ENCODE assay signal across 8 cellular contexts in genomic region chr12:53054112-53054878, GRCh38. TPM values are rescaled to one million over a fixed set of nuclear protein-coding genes. Genes with fewer than 3 reads are reported as not detected.
A peak's percentile ranks its signal among the peaks of the same experiment; 100 is the strongest.
DNase-seq lines count a peak whose midpoint lies in the region; ATAC-seq and TF ChIP-seq lines count a peak whose summit lies in the region.

No MANE protein-coding gene starts in this region.

- H3K27me3 Mint-ChIP-seq in activated naive CD4-positive, alpha-beta T cell treated with anti-CD3 and anti-CD28 coated beads, Interleukin-2, amount 10 ng/mL, durations not matched to agents 7 days and 5 days, result peaks cover 55% of the 10 kb centered on the region

- TF ChIP-seq CTCF in DOHH2 (IDR thresholded peaks at IDR 0.05; ENCODE audit: low read depth, low read length, poor library complexity, severe bottlenecking), result no peak
- no peak for TF ChIP-seq CTCF in suprapubic skin (IDR thresholded peaks at IDR 0.05)

- peak overlapping the region; percentile 89 for H3K4me3 ChIP-seq in DOHH2 (ENCODE audit: low read length)
- peak overlapping the region; percentile 74 for H3K4me3 ChIP-seq in suprapubic skin

- peaks cover 24% of the 10 kb centered on the region for H3K4me1 Mint-ChIP-seq in activated naive CD4-positive, alpha-beta T cell treated with anti-CD3 and anti-CD28 coated beads, Interleukin-2, amount 10 ng/mL, durations not matched to agents 7 days and 5 days

- H3K79me2 ChIP-seq in DOHH2 (ENCODE audit: control insufficient read depth, low read length), result no peaks in the 10 kb centered on the region

- TF ChIP-seq POLR2A in Raji (IDR thresholded peaks at IDR 0.05; ENCODE audit: insufficient read depth, low read depth, low read length) (peak; percentile 68), suprapubic skin (IDR thresholded peaks at IDR 0.05) (no peak)

- 0 out of 2 replicates have a peak, but pooled peaks cover 3% of the 10 kb centered on the region for H4K20me1 ChIP-seq in DOHH2 (ENCODE audit: control insufficient read depth, insufficient read depth, low read depth, low read length)

- H3K36me3 ChIP-seq in DOHH2 (ENCODE audit: control insufficient read depth, low read length) (no peaks in the 10 kb centered on the region), suprapubic skin (peaks cover 34% of the 10 kb centered on the region)

- peak overlapping the region; percentile 87 for H3K4me2 ChIP-seq in DOHH2 (ENCODE audit: low read length)

- H3K4me1 ChIP-seq in DOHH2 (ENCODE audit: control insufficient read depth, low read length), result peaks cover 9% of the 10 kb centered on the region
- peaks cover 55% of the 10 kb centered on the region for H3K4me1 ChIP-seq in suprapubic skin

- H3F3A ChIP-seq in DOHH2 (ENCODE audit: control insufficient read depth, insufficient read depth), result 0 out of 2 replicates have a peak, but pooled peaks cover 4% of the 10 kb centered on the region

- H3K27ac ChIP-seq in DOHH2 (ENCODE audit: low read depth, low read length) (0 out of 2 replicates have a peak overlapping the region, but pooled peaks have one; percentile 5), suprapubic skin (peak overlapping the region; percentile 99)

- peak overlapping the region; percentile 91 for H3K4me3 Mint-ChIP-seq in activated naive CD4-positive, alpha-beta T cell treated with anti-CD3 and anti-CD28 coated beads, Interleukin-2, amount 10 ng/mL, durations not matched to agents 7 days and 5 days

- TF ChIP-seq EP300 in suprapubic skin (IDR thresholded peaks at IDR 0.05), result no peak

- peak; percentile 84 for ATAC-seq in GM21825 (IDR thresholded peaks at IDR 0.05; ENCODE audit: unreplicated experiment)

- no peaks in the 10 kb centered on the region for H3K9me2 ChIP-seq in DOHH2 (replicated peaks; ENCODE audit: control insufficient read depth, low read length)

- H3K9me3 ChIP-seq in DOHH2 (ENCODE audit: control insufficient read depth, insufficient read depth, low read length) (no peaks in the 10 kb centered on the region), suprapubic skin (no peaks in the 10 kb centered on the region)

- no peaks in the 10 kb centered on the region for H3K36me3 Mint-ChIP-seq in activated naive CD4-positive, alpha-beta T cell treated with anti-CD3 and anti-CD28 coated beads, Interleukin-2, amount 10 ng/mL, durations not matched to agents 7 days and 5 days

- peak overlapping the region; percentile 89 for H3K27ac Mint-ChIP-seq in activated naive CD4-positive, alpha-beta T cell treated with anti-CD3 and anti-CD28 coated beads, Interleukin-2, amount 10 ng/mL, durations not matched to agents 7 days and 5 days

- WGBS in suprapubic skin, result 6% methylated on average over 19 of the region's 48 CpGs

- DNase-seq in M059J (ENCODE audit: low read depth), result peak; percentile 71
- DNase-seq in activated naive CD4-positive, alpha-beta T cell treated with anti-CD3 and anti-CD28 coated beads, Interleukin-2, amount 10 ng/mL, durations not matched to agents 7 days and 5 days, result peak; percentile 96
- peak; percentile 97 for DNase-seq in globus pallidus (ENCODE audit: low spot score)
- DNase-seq in occipital lobe (lab: John Stamatoyannopoulos, UW), result peak; percentile 95
- peak; percentile 95 to 97 for DNase-seq in suprapubic skin (ENCODE audit: low spot score in 2 of 2)

- H3K27me3 ChIP-seq in DOHH2 (ENCODE audit: control insufficient read depth, low read length) (peaks cover 5% of the 10 kb centered on the region), suprapubic skin (no peaks in the 10 kb centered on the region)

- CTCF ChIA-PET in activated naive CD4-positive, alpha-beta T cell treated with anti-CD3 and anti-CD28 coated beads, Interleukin-2, amount 10 ng/mL, durations not matched to agents 7 days and 5 days (lab: Charles Lee), result interaction anchor here (0.6 to 6.2 kb wide), 10 partner anchors 8 to 174 kb away, joined by 3 to 33 read pairs (median 5); partner anchors contain the start of genes SOAT2 and SPRYD3

- no peaks in the 10 kb centered on the region for H3K9me3 Mint-ChIP-seq in activated naive CD4-positive, alpha-beta T cell treated with anti-CD3 and anti-CD28 coated beads, Interleukin-2, amount 10 ng/mL, durations not matched to agents 7 days and 5 days

RNA-seq across cellular contexts. Expression of gene TNS2, which starts 4.4 kb away (rescaled TPM):
- 31.1 and 39.9 TPM in 2 replicates for total RNA-seq in M059J (2014; rRNA removed; shearing (Covaris generic))
- total RNA-seq in occipital lobe (11.1 TPM), suprapubic skin (100 to 1,000 TPM in 2 of 4 donors, 10 to 100 TPM in 2; 22.8 to 122 (median 78.2) TPM)

RNA-seq across cellular contexts. Expression of gene SPRYD3, which starts 24.9 kb away (rescaled TPM):
- 11.2 and 15.4 TPM in 2 replicates for total RNA-seq in M059J (2014; rRNA removed; shearing (Covaris generic))
- total RNA-seq in occipital lobe (29.6 TPM), suprapubic skin (10 to 100 TPM; 26.4 to 44.0 (median 34.4) TPM)

RNA-seq across cellular contexts. Expression of gene IGFBP6, which starts 43.2 kb away (rescaled TPM):
- 318 and 394 TPM in 2 replicates for total RNA-seq in M059J (2014; rRNA removed; shearing (Covaris generic))
- total RNA-seq in occipital lobe (6.2 TPM), suprapubic skin (10 to 100 TPM; 19.2 to 97.0 (median 59.6) TPM)

RNA-seq across cellular contexts. Expression of gene EIF4B, which starts 48.0 kb away (rescaled TPM):
- total RNA-seq in M059J (2014; rRNA removed; shearing (Covaris generic)), result 248 and 279 TPM in 2 replicates
- total RNA-seq in occipital lobe, result 1,381 TPM
- total RNA-seq in suprapubic skin, result 100 to 1,000 TPM; 404 to 559 (median 485) TPM

RNA-seq across cellular contexts. Expression of gene SOAT2, which starts 49.0 kb away (rescaled TPM):
- total RNA-seq in M059J (2014; rRNA removed; shearing (Covaris generic)), result 0.22 TPM in 1 of 2 replicates, not detected in the other
- total RNA-seq in occipital lobe (not detected), suprapubic skin (not detected)

Comparison
In these comparisons a context has a peak if more than half of its experiments do, and no peak if none do; other contexts are left out.
1. Peak in every context shown above with its lines: DNase-seq, ATAC-seq, H3K4me3 ChIP-seq and H3K27ac ChIP-seq.